Comparison of ENCODE assay signal across 9 cellular contexts in genomic region chr7:50303894-50304157, GRCh38. TPM values are rescaled to one million over a fixed set of nuclear protein-coding genes. Genes with fewer than 3 reads are reported as not detected.
DNase-seq lines count a peak whose midpoint lies in the region; ATAC-seq, FAIRE-seq and TF ChIP-seq lines count a peak whose summit lies in the region.
"Had no signal": no experiment of that assay in that cellular context is flagged by ENCODE, and none has a peak within 500 bp of the region (broad histone marks: within the 10 kb centered on the region; RNA-seq: fewer than 3 reads in every experiment).

No MANE protein-coding gene starts in this region.

- ATAC-seq in activated naive CD8-positive, alpha-beta T cell treated with anti-CD3 and anti-CD28 coated beads, Interleukin-2, amount 10 ng/mL, durations not matched to agents 7 days and 5 days (ENCODE audit: low read depth): peak; percentile 18
- peak; percentile 34 for ATAC-seq in HG03175 (IDR thresholded peaks at IDR 0.05; ENCODE audit: unreplicated experiment)

- H3K9ac ChIP-seq in neural cell (ENCODE audit: low read length): no peak overlapping the region

- no peak overlapping the region for H3K4me2 ChIP-seq in neural cell (ENCODE audit: low read length)

- peaks cover 35% of the 10 kb centered on the region for H3K4me1 Mint-ChIP-seq in activated naive CD8-positive, alpha-beta T cell treated with anti-CD3 and anti-CD28 coated beads, Interleukin-2, amount 10 ng/mL, durations not matched to agents 7 days and 5 days
- peaks cover 44% of the 10 kb centered on the region for H3K4me1 Mint-ChIP-seq in activated naive CD8-positive, alpha-beta T cell treated with anti-CD3 and anti-CD28 coated beads for 36 hours

- no peak overlapping the region for H2AFZ ChIP-seq in neural cell (ENCODE audit: low read depth, low read length)

- H3K4me3 ChIP-seq in bronchial epithelial cell (ENCODE audit: low read depth, low read length) (peak overlapping the region; percentile 31), neural cell (ENCODE audit: low read length) (peak overlapping the region; percentile 66)

- H4K20me1 ChIP-seq in neural cell (ENCODE audit: insufficient read depth): no peaks in the 10 kb centered on the region

- H3K79me2 ChIP-seq in neural cell (replicated peaks; ENCODE audit: insufficient read depth, low read length): no peaks in the 10 kb centered on the region

- no peak for TF ChIP-seq EP300 in neural cell (conservative IDR thresholded peaks at IDR 0.05; ENCODE audit: poor library complexity, severe bottlenecking)

- no peak overlapping the region for H3K27ac Mint-ChIP-seq in activated naive CD8-positive, alpha-beta T cell treated with anti-CD3 and anti-CD28 coated beads, Interleukin-2, amount 10 ng/mL, durations not matched to agents 7 days and 5 days
- no peak overlapping the region for H3K27ac Mint-ChIP-seq in activated naive CD8-positive, alpha-beta T cell treated with anti-CD3 and anti-CD28 coated beads for 36 hours

- peaks cover 24% of the 10 kb centered on the region for H3K27me3 ChIP-seq in bronchial epithelial cell (ENCODE audit: control insufficient read depth, insufficient read depth, low read length)
- peaks cover 49% of the 10 kb centered on the region for H3K27me3 ChIP-seq in neural cell (ENCODE audit: insufficient read depth, low read depth, low read length)

- H3K9me3 Mint-ChIP-seq in activated naive CD8-positive, alpha-beta T cell treated with anti-CD3 and anti-CD28 coated beads, Interleukin-2, amount 10 ng/mL, durations not matched to agents 7 days and 5 days: no peaks in the 10 kb centered on the region
- no peaks in the 10 kb centered on the region for H3K9me3 Mint-ChIP-seq in activated naive CD8-positive, alpha-beta T cell treated with anti-CD3 and anti-CD28 coated beads for 36 hours

- no peak for FAIRE-seq in bronchial epithelial cell (lab: Jason Lieb, UNC)
- FAIRE-seq: G401.6 had no signal

- H3K36me3 ChIP-seq in bronchial epithelial cell (ENCODE audit: control insufficient read depth, insufficient read depth, low read length) (no peaks in the 10 kb centered on the region), neural cell (ENCODE audit: insufficient read depth, low read length) (no peaks in the 10 kb centered on the region)

- no peaks in the 10 kb centered on the region for H3K9me3 ChIP-seq in neural cell (ENCODE audit: low read length)

- H3K27ac ChIP-seq in neural cell (ENCODE audit: low read length): no peak overlapping the region

- no peak for DNase-seq in activated naive CD8-positive, alpha-beta T cell treated with anti-CD3 and anti-CD28 coated beads, Interleukin-2, amount 10 ng/mL, durations not matched to agents 7 days and 5 days
- DNase-seq in activated naive CD8-positive, alpha-beta T cell treated with anti-CD3 and anti-CD28 coated beads for 36 hours: no peak
- DNase-seq in bronchial epithelial cell (ENCODE audit: low read depth) (no peak), DMS79 (lab: John Stamatoyannopoulos, UW) (no peak), DMS153 treated with DMSO at 0.1 percent for 48 hours (lab: John Stamatoyannopoulos, UW; ENCODE audit: unreplicated experiment) (no peak), NCI-H510A treated with DMSO at 0.1 percent for 48 hours (lab: John Stamatoyannopoulos, UW) (no peak)

- no peaks in the 10 kb centered on the region for H3K27me3 Mint-ChIP-seq in activated naive CD8-positive, alpha-beta T cell treated with anti-CD3 and anti-CD28 coated beads, Interleukin-2, amount 10 ng/mL, durations not matched to agents 7 days and 5 days
- peaks cover 6% of the 10 kb centered on the region for H3K27me3 Mint-ChIP-seq in activated naive CD8-positive, alpha-beta T cell treated with anti-CD3 and anti-CD28 coated beads for 36 hours

- no peak overlapping the region for H3K4me3 Mint-ChIP-seq in activated naive CD8-positive, alpha-beta T cell treated with anti-CD3 and anti-CD28 coated beads, Interleukin-2, amount 10 ng/mL, durations not matched to agents 7 days and 5 days
- H3K4me3 Mint-ChIP-seq in activated naive CD8-positive, alpha-beta T cell treated with anti-CD3 and anti-CD28 coated beads for 36 hours: no peak overlapping the region

- TF ChIP-seq RAD21 in neural cell (conservative IDR thresholded peaks at IDR 0.05): no peak

- H3F3A ChIP-seq in neural cell (ENCODE audit: insufficient read depth, low read length, poor library complexity, severe bottlenecking): no peaks in the 10 kb centered on the region

- POLR2A ChIA-PET in activated naive CD8-positive, alpha-beta T cell treated with anti-CD3 and anti-CD28 coated beads, Interleukin-2, amount 10 ng/mL, durations not matched to agents 7 days and 5 days (lab: Charles Lee): interaction anchor here (1.6 to 21.3 kb wide), 6 partner anchors 13 to 97 kb away, joined by 8 to 489 read pairs (median 150); no protein-coding TSS in a partner anchor

- TF ChIP-seq CTCF in bronchial epithelial cell (IDR thresholded peaks at IDR 0.05; ENCODE audit: insufficient read depth, low read length, severe bottlenecking) (no peak), neural cell (IDR thresholded peaks at IDR 0.05; ENCODE audit: poor library complexity, severe bottlenecking) (no peak)

- H3K36me3 Mint-ChIP-seq in activated naive CD8-positive, alpha-beta T cell treated with anti-CD3 and anti-CD28 coated beads, Interleukin-2, amount 10 ng/mL, durations not matched to agents 7 days and 5 days: peaks cover 36% of the 10 kb centered on the region
- H3K36me3 Mint-ChIP-seq in activated naive CD8-positive, alpha-beta T cell treated with anti-CD3 and anti-CD28 coated beads for 36 hours: peaks cover 47% of the 10 kb centered on the region

- no peaks in the 10 kb centered on the region for H3K9me2 ChIP-seq in neural cell (ENCODE audit: insufficient read depth, low read length)

TF ChIP-seq in neural cell, 6 proteins besides CTCF, POLR2A, EP300 and RAD21:
- TF ChIP-seq MXI1 (conservative IDR thresholded peaks at IDR 0.05; ENCODE audit: poor library complexity, severe bottlenecking) (no peak), TAF1 (IDR thresholded peaks at IDR 0.05; ENCODE audit: low read depth) (no peak), POLR2AphosphoS5 (IDR thresholded peaks at IDR 0.05) (no peak)

RNA-seq across cellular contexts. Expression of gene IKZF1, which starts 0.7 kb away (rescaled TPM):
- total RNA-seq in activated naive CD8-positive, alpha-beta T cell treated with anti-CD3 and anti-CD28 coated beads, Interleukin-2, amount 10 ng/mL, durations not matched to agents 7 days and 5 days: 100 to 1,000 TPM; 383 to 410 TPM
- 100 to 1,000 TPM; 220 to 225 TPM for total RNA-seq in activated naive CD8-positive, alpha-beta T cell treated with anti-CD3 and anti-CD28 coated beads for 36 hours
- under 0.01 TPM in 1 of 2 replicates, not detected in the other for total RNA-seq in bronchial epithelial cell
- 0.24 and 0.40 TPM in 2 replicates for polyA plus RNA-seq in neural cell
- 1.7 and 3.4 TPM in 2 replicates for polyA minus RNA-seq in neural cell

Comparison
In these comparisons a context has a peak if more than half of its experiments do, and no peak if none do; other contexts are left out.
1. RNA of gene IKZF1, which starts 0.7 kb away (total RNA-seq): 383 to 410 TPM in activated naive CD8-positive, alpha-beta T cell treated with anti-CD3 and anti-CD28 coated beads, Interleukin-2, amount 10 ng/mL, durations not matched to agents 7 days and 5 days and 220 to 225 TPM in activated naive CD8-positive, alpha-beta T cell treated with anti-CD3 and anti-CD28 coated beads for 36 hours; under 0.01 TPM in bronchial epithelial cell; every median in the first group is over 100 times any median in the second.